In genomic region chr11:19557720-19558140, GRCh38 we compare ENCODE assay signal across 8 cellular contexts.
DNase-seq lines count a peak whose midpoint lies in the region; FAIRE-seq and TF ChIP-seq lines count a peak whose summit lies in the region.

No MANE protein-coding gene starts in this region.

- CTCF ChIA-PET in CD4-positive, alpha-beta memory T cell (lab: Charles Lee; ENCODE audit: partially characterized antibody) = interaction anchor here (0.8 to 10.6 kb wide), 9 partner anchors 8 to 550 kb away, joined by 3 to 92 read pairs (median 5); no protein-coding TSS in a partner anchor

- peak; percentile 42 to 59 (median 46) for DNase-seq in CD4-positive, alpha-beta memory T cell
- peak; percentile 58 for DNase-seq in H54 (ENCODE audit: insufficient read length, low spot score)
- peak; percentile 47 for DNase-seq in NCI-H2227 treated with DMSO at 0.1 percent for 48 hours (lab: John Stamatoyannopoulos, UW)
- peak; percentile 81 to 83 for DNase-seq in activated CD4-positive, alpha-beta T cell treated with anti-CD3 and anti-CD28 coated beads, Interleukin-2, amount 50 U/mL, for 48 hours
- peak; percentile 44 to 79 for DNase-seq in dermis microvascular lymphatic vessel endothelial cell (ENCODE audit: low read depth in 2 of 2)
- DNase-seq in lung microvascular endothelial cell (ENCODE audit: low read depth in 2 of 2) = peak; percentile 77 to 81
- DNase-seq in stimulated activated CD8-positive, alpha-beta memory T cell treated with anti-CD3 and anti-CD28 coated beads, Interleukin-15, amount 100 ng/mL, for 24 hours (ENCODE audit: low read depth) = peak; percentile 44
- DNase-seq in OCI-M2 (lab: John Stamatoyannopoulos, UW; ENCODE audit: unreplicated experiment) = no peak

- no peaks in the 10 kb centered on the region for H3K9me3 Mint-ChIP-seq in CD4-positive, alpha-beta memory T cell

- H3K9me3 ChIP-seq in CD4-positive, alpha-beta memory T cell (ENCODE audit: control insufficient read depth in 1 of 2, low read length in 2 of 2) = no peaks in the 10 kb centered on the region

- FAIRE-seq in H54 (lab: Jason Lieb, UNC) = no peak

- no peak overlapping the region for H3K27ac Mint-ChIP-seq in CD4-positive, alpha-beta memory T cell

- H3K27me3 Mint-ChIP-seq in CD4-positive, alpha-beta memory T cell = peaks cover 4 to 11% of the 10 kb centered on the region in 2 donors

- H3K27ac ChIP-seq in CD4-positive, alpha-beta memory T cell (ENCODE audit: low read depth, low read length) = no peak overlapping the region

- no peaks in the 10 kb centered on the region for H3K4me1 ChIP-seq in CD4-positive, alpha-beta memory T cell (ENCODE audit: insufficient read depth, low read length)

- intact Hi-C loops in CD4-positive, alpha-beta memory T cell (cut with micrococcal nuclease) = loop anchor here (1.0 kb wide), 2 partner anchors 251 to 346 kb away; no protein-coding TSS in a partner anchor

- H3K4me1 Mint-ChIP-seq in CD4-positive, alpha-beta memory T cell = peaks cover 0 to 4% (median 2%) of the 10 kb centered on the region in 4 donors

- no peaks in the 10 kb centered on the region for H3K27me3 ChIP-seq in CD4-positive, alpha-beta memory T cell (ENCODE audit: insufficient read depth, low read length)

- peak overlapping the region in 1 of 8 donors; percentile 12 for H3K4me3 Mint-ChIP-seq in CD4-positive, alpha-beta memory T cell

- H3K36me3 ChIP-seq in CD4-positive, alpha-beta memory T cell (ENCODE audit: insufficient read depth, low read length) = no peaks in the 10 kb centered on the region

- no peak overlapping the region for H3K4me3 ChIP-seq in CD4-positive, alpha-beta memory T cell (ENCODE audit: low read length in 2 of 2)

- H3K36me3 Mint-ChIP-seq in CD4-positive, alpha-beta memory T cell = no peaks in the 10 kb centered on the region

- no peak for TF ChIP-seq POLR2A in H54 (IDR thresholded peaks at IDR 0.05; ENCODE audit: low read depth, low read length)

- POLR2A ChIA-PET in CD4-positive, alpha-beta memory T cell (lab: Charles Lee; ENCODE audit: partially characterized antibody) = no interaction called here
